Comparison of ENCODE assay signal across 13 cellular contexts in genomic region chr4:88352062-88352461, GRCh38. TPM values are rescaled to one million over a fixed set of nuclear protein-coding genes. Genes with fewer than 3 reads are reported as not detected.
DNase-seq lines count a peak whose midpoint lies in the region; ATAC-seq and TF ChIP-seq lines count a peak whose summit lies in the region.
"Had no signal": no experiment of that assay in that cellular context is flagged by ENCODE, and none has a peak within 500 bp of the region (broad histone marks: within the 10 kb centered on the region; RNA-seq: fewer than 3 reads in every experiment).

No MANE protein-coding gene starts in this region.

- H3K27me3 ChIP-seq in BJ (ENCODE audit: control insufficient read depth, insufficient read depth, low read length) = no peaks in the 10 kb centered on the region
- H3K27me3 ChIP-seq in lower lobe of right lung (ENCODE audit: low read depth) = no peaks in the 10 kb centered on the region
- H3K27me3 ChIP-seq: esophagus squamous epithelium had no signal

- H3K36me3 Mint-ChIP-seq in activated naive CD8-positive, alpha-beta T cell treated with anti-CD3 and anti-CD28 coated beads for 36 hours = peaks cover 5% of the 10 kb centered on the region
- H3K36me3 Mint-ChIP-seq: stimulated activated effector memory CD8-positive, alpha-beta T cell treated with anti-CD3 and anti-CD28 coated beads, Interleukin-12 subunit alpha, Interleukin-12 subunit beta, amount 100 ng/mL, for 72 hours had no signal

- no peaks in the 10 kb centered on the region for H3K9me3 ChIP-seq in lower lobe of right lung
- H3K9me3 ChIP-seq: esophagus squamous epithelium had no signal

- TF ChIP-seq CTCF in BJ (IDR thresholded peaks at IDR 0.05; ENCODE audit: insufficient read depth, low read depth, low read length) (no peak), choroid plexus epithelial cell (conservative IDR thresholded peaks at IDR 0.05; ENCODE audit: low read depth, low read length) (no peak), lower lobe of right lung (IDR thresholded peaks at IDR 0.05) (no peak)

- DNase-seq in BJ (ENCODE audit: low read depth) (peak; percentile 60), HT1080 (ENCODE audit: low read depth) (peak; percentile 18), choroid plexus epithelial cell (ENCODE audit: low read depth) (peak; percentile 78), lower lobe of right lung (no peak), NCI-H1417 (lab: John Stamatoyannopoulos, UW) (no peak)
- no peak for DNase-seq in stimulated activated CD4-positive, alpha-beta T cell treated with anti-CD3 and anti-CD28 coated beads, Interleukin-4, amount 100 ng/mL, for 4 hours
- no peak for DNase-seq in activated naive CD8-positive, alpha-beta T cell treated with anti-CD3 and anti-CD28 coated beads for 36 hours
- DNase-seq: activated B cell treated with CpG ODN at 0.5 μM for 24 hours; activated T-cell treated with anti-CD3 and anti-CD28 coated beads, Interleukin-2, amount 50 U/mL, for 4 hours; esophagus squamous epithelium had no signal

- peak; percentile 72 to 83 for ATAC-seq in lower lobe of right lung
- no peak for ATAC-seq in GM18502 (IDR thresholded peaks at IDR 0.05; ENCODE audit: poor library complexity, unreplicated experiment)
- ATAC-seq: activated T-cell treated with anti-CD3 and anti-CD28 coated beads, Interleukin-2, amount 50 U/mL, for 4 hours; stimulated activated effector memory CD8-positive, alpha-beta T cell treated with anti-CD3 and anti-CD28 coated beads, Interleukin-12 subunit alpha, Interleukin-12 subunit beta, amount 100 ng/mL, for 72 hours had no signal

- H3K4me3 ChIP-seq in BJ (ENCODE audit: low read depth, low read length) (no peak overlapping the region), choroid plexus epithelial cell (ENCODE audit: low read depth, low read length) (no peak overlapping the region), lower lobe of right lung (no peak overlapping the region)
- H3K4me3 ChIP-seq: esophagus squamous epithelium had no signal

- no peaks in the 10 kb centered on the region for H3K4me1 Mint-ChIP-seq in activated naive CD8-positive, alpha-beta T cell treated with anti-CD3 and anti-CD28 coated beads for 36 hours
- H3K4me1 Mint-ChIP-seq: activated B cell treated with CpG ODN at 0.5 μM for 24 hours; stimulated activated effector memory CD8-positive, alpha-beta T cell treated with anti-CD3 and anti-CD28 coated beads, Interleukin-12 subunit alpha, Interleukin-12 subunit beta, amount 100 ng/mL, for 72 hours had no signal

- H3K9me3 Mint-ChIP-seq in activated naive CD8-positive, alpha-beta T cell treated with anti-CD3 and anti-CD28 coated beads for 36 hours = peaks cover 3% of the 10 kb centered on the region
- H3K9me3 Mint-ChIP-seq: stimulated activated effector memory CD8-positive, alpha-beta T cell treated with anti-CD3 and anti-CD28 coated beads, Interleukin-12 subunit alpha, Interleukin-12 subunit beta, amount 100 ng/mL, for 72 hours had no signal

- POLR2A ChIA-PET in BJ (lab: Charles Lee) = interaction anchor here (0.7 kb wide), 1 partner anchor 93 kb away, joined by 4 read pairs; no protein-coding TSS in a partner anchor

- H3K27me3 Mint-ChIP-seq in activated naive CD8-positive, alpha-beta T cell treated with anti-CD3 and anti-CD28 coated beads for 36 hours = no peaks in the 10 kb centered on the region
- H3K27me3 Mint-ChIP-seq: activated B cell treated with CpG ODN at 0.5 μM for 24 hours had no signal

- H3K27ac ChIP-seq in lower lobe of right lung = peak overlapping the region; percentile 28
- H3K27ac ChIP-seq: RWPE1 had no signal

- no peak overlapping the region for H3K4me3 Mint-ChIP-seq in activated naive CD8-positive, alpha-beta T cell treated with anti-CD3 and anti-CD28 coated beads for 36 hours
- H3K4me3 Mint-ChIP-seq: activated B cell treated with CpG ODN at 0.5 μM for 24 hours; activated T-cell treated with anti-CD3 and anti-CD28 coated beads, Interleukin-2, amount 50 U/mL, for 4 hours; stimulated activated effector memory CD8-positive, alpha-beta T cell treated with anti-CD3 and anti-CD28 coated beads, Interleukin-12 subunit alpha, Interleukin-12 subunit beta, amount 100 ng/mL, for 72 hours had no signal

- intact Hi-C loops in lower lobe of right lung (cut with DNase I) = no loop called here

- peaks cover 6% of the 10 kb centered on the region for H3K4me1 ChIP-seq in lower lobe of right lung

- CTCF ChIA-PET in BJ (lab: Yijun Ruan, JAX) = interaction anchor here (0.6 to 2.7 kb wide), 2 partner anchors 11 to 16 kb away, joined by 3 to 13 read pairs; no protein-coding TSS in a partner anchor

- H3K27ac Mint-ChIP-seq in activated naive CD8-positive, alpha-beta T cell treated with anti-CD3 and anti-CD28 coated beads for 36 hours = no peak overlapping the region
- H3K27ac Mint-ChIP-seq: activated B cell treated with CpG ODN at 0.5 μM for 24 hours; stimulated activated effector memory CD8-positive, alpha-beta T cell treated with anti-CD3 and anti-CD28 coated beads, Interleukin-12 subunit alpha, Interleukin-12 subunit beta, amount 100 ng/mL, for 72 hours had no signal

- no peaks in the 10 kb centered on the region for H3K36me3 ChIP-seq in BJ (ENCODE audit: control insufficient read depth, insufficient read depth, low read length)
- no peaks in the 10 kb centered on the region for H3K36me3 ChIP-seq in lower lobe of right lung
- H3K36me3 ChIP-seq: esophagus squamous epithelium had no signal

RNA-seq across cellular contexts. Expression of gene HERC6, which starts 26.6 kb away (rescaled TPM):
- polyA plus RNA-seq in BJ (2011; rRNA removed) = 3.1 and 4.1 TPM in 2 replicates
- polyA minus RNA-seq in BJ (2011; rRNA and poly(A)+ RNA removed) = 2.2 and 7.5 TPM in 2 replicates
- total RNA-seq in HT1080 (2014; rRNA removed; shearing (Covaris generic)) = 6.3 and 7.3 TPM in 2 replicates
- 3.2 and 3.9 TPM in 2 replicates for polyA plus RNA-seq in HT1080 (2015; cell fraction: cytosol; rRNA removed)
- polyA plus RNA-seq in HT1080 (2015; cell fraction: nucleus; rRNA removed) = 9.5 and 10.3 TPM in 2 replicates
- 15.8 TPM for total RNA-seq in lower lobe of right lung
- total RNA-seq in activated naive CD8-positive, alpha-beta T cell treated with anti-CD3 and anti-CD28 coated beads for 36 hours = 1 to 10 TPM; 6.4 to 6.6 TPM

Comparison
In these comparisons a context has a peak if more than half of its experiments do, and no peak if none do; other contexts are left out.
1. DNase-seq: peak in BJ (single experiment), HT1080 (single experiment) and choroid plexus epithelial cell (single experiment); none in lower lobe of right lung (single experiment), stimulated activated CD4-positive, alpha-beta T cell treated with anti-CD3 and anti-CD28 coated beads, Interleukin-4, amount 100 ng/mL, for 4 hours (0 of 2), activated naive CD8-positive, alpha-beta T cell treated with anti-CD3 and anti-CD28 coated beads for 36 hours (single experiment) and NCI-H1417 (0 of 3).